ENCODE assay signal across 1 cellular context in genomic region chr12:57470970-57471656, GRCh38.
TF ChIP-seq lines count a peak whose summit lies in the region.

No MANE protein-coding gene starts in this region.

TF ChIP-seq in H1, 55 proteins besides CTCF, POLR2A, EP300 and RAD21:
- TF ChIP-seq KDM5A (IDR thresholded peaks at IDR 0.05; ENCODE audit: low read length) (no peak), SP1 (IDR thresholded peaks at IDR 0.05; ENCODE audit: low read depth, low read length) (no peak), E2F6 (IDR thresholded peaks at IDR 0.05) (no peak), TCF12 (IDR thresholded peaks at IDR 0.05; ENCODE audit: low read depth, low read length) (no peak), SIRT6 (IDR thresholded peaks at IDR 0.05; ENCODE audit: low read length) (no peak), CBX5 (IDR thresholded peaks at IDR 0.05; ENCODE audit: low read depth, low read length) (no peak)
